In the genomic region with DNA sequence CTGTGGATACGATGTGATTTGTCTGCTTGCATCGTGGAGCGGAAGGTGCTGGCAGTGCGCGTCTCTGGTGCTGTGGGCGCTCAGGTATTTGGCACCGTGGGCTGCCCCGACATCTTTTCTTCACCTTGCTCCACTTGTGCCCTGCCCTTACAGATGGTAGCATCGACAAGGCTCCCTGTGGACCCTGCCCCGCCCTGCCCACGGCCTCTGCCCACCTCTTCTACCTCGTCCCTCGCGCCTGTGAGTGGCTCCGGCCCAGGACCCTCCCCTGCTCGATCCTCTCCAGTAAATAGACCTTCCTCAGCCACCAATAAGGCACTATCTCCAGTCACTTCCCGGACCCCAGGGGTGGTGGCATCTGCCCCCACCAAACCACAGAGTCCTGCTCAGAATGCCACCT, we compare ENCODE assay signal across 1 cellular context.
TF ChIP-seq lines count a peak whose summit lies in the region.

No MANE protein-coding gene starts in this region.

TF ChIP-seq in K562, 482 proteins besides CTCF, POLR2A, EP300 and RAD21:
- TF ChIP-seq YBX1 (IDR thresholded peaks at IDR 0.05), result no peak
- TF ChIP-seq, protein P1, sequence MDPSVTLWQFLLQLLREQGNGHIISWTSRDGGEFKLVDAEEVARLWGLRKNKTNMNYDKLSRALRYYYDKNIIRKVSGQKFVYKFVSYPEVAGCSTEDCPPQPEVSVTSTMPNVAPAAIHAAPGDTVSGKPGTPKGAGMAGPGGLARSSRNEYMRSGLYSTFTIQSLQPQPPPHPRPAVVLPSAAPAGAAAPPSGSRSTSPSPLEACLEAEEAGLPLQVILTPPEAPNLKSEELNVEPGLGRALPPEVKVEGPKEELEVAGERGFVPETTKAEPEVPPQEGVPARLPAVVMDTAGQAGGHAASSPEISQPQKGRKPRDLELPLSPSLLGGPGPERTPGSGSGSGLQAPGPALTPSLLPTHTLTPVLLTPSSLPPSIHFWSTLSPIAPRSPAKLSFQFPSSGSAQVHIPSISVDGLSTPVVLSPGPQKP (CRISPR knock-in tag; IDR thresholded peaks at IDR 0.05), result no peak
- TF ChIP-seq HDAC8 (tag; IDR thresholded peaks at IDR 0.05), result no peak
- TF ChIP-seq SIN3B (IDR thresholded peaks at IDR 0.05; ENCODE audit: low read depth), result no peak
- TF ChIP-seq, protein P2, sequence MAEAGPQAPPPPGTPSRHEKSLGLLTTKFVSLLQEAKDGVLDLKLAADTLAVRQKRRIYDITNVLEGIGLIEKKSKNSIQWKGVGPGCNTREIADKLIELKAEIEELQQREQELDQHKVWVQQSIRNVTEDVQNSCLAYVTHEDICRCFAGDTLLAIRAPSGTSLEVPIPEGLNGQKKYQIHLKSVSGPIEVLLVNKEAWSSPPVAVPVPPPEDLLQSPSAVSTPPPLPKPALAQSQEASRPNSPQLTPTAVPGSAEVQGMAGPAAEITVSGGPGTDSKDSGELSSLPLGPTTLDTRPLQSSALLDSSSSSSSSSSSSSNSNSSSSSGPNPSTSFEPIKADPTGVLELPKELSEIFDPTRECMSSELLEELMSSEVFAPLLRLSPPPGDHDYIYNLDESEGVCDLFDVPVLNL (CRISPR knock-in tag; IDR thresholded peaks at IDR 0.05; ENCODE audit: low read depth), result no peak
- TF ChIP-seq MXI1 (IDR thresholded peaks at IDR 0.05; ENCODE audit: low read depth, low read length), result no peak
- TF ChIP-seq HNRNPLL (IDR thresholded peaks at IDR 0.05; ENCODE audit: low read depth, low read length, poor library complexity, severe bottlenecking), result no peak
- TF ChIP-seq POLR2G (IDR thresholded peaks at IDR 0.05; ENCODE audit: low read depth, low read length), result 0 out of 2 replicates have a peak, but pooled peaks have one; percentile 50
- TF ChIP-seq RBM22 (IDR thresholded peaks at IDR 0.05; ENCODE audit: low read depth, low read length, poor library complexity, severe bottlenecking), result peak; percentile 20
TF ChIP-seq in K562: peak in this region for 2.
